ENCODE assay signal across 10 cellular contexts in the genomic region with DNA sequence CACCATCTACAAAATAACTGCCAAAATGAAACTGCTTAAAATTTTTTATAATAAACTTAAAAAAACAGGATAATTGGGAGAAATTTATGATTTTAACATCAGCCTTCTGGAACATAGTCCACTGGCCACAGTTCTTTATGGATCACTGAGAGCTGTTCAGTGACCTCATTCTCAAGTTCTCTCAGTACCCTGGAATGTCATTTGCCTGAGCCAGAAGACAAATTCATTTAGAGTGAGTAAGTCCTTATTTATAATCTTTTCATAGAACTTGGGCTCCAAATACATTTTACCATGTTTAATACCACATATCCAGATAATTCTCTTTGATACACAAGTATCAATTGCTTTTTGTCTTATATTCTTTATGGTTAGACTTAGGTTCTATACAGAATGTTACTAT.
DNase-seq lines count a peak whose midpoint lies in the region; ATAC-seq, FAIRE-seq and TF ChIP-seq lines count a peak whose summit lies in the region.
"Had no signal": no experiment of that assay in that cellular context is flagged by ENCODE, and none has a peak within 500 bp of the region (broad histone marks: within the 10 kb centered on the region; RNA-seq: fewer than 3 reads in every experiment).

No MANE protein-coding gene starts in this region.

- H3K4me3 ChIP-seq in fibroblast of lung (replicated peaks in 1 of 4; ENCODE audit: control extremely low read depth in 1 of 4, insufficient read depth in 1 of 4, low read depth in 3 of 4, low read length in 4 of 4): no peak overlapping the region
- H3K4me3 ChIP-seq in osteoblast (ENCODE audit: insufficient read depth, low read length): no peak overlapping the region
- H3K4me3 ChIP-seq: prostate gland had no signal

- H3K4me1 ChIP-seq in fibroblast of lung (ENCODE audit: control insufficient read depth, extremely low read depth, insufficient read depth, low read length) (peaks cover 17% of the 10 kb centered on the region), osteoblast (ENCODE audit: insufficient read depth, low read length) (peaks cover 19% of the 10 kb centered on the region)
- H3K4me1 ChIP-seq: prostate gland had no signal

- no peak for ATAC-seq in GM21390 (IDR thresholded peaks at IDR 0.05; ENCODE audit: unreplicated experiment)
- ATAC-seq: T-cell had no signal

- no peaks in the 10 kb centered on the region for H4K20me1 ChIP-seq in fibroblast of lung (ENCODE audit: control insufficient read depth, extremely low read depth, insufficient read depth, low read length)
- no peaks in the 10 kb centered on the region for H4K20me1 ChIP-seq in osteoblast (ENCODE audit: insufficient read depth, low read length)

- no peak overlapping the region for H2AFZ ChIP-seq in fibroblast of lung (ENCODE audit: low read length)
- H2AFZ ChIP-seq in osteoblast (ENCODE audit: low read length): no peak overlapping the region

- peak overlapping the region; percentile 40 for H3K4me2 ChIP-seq in fibroblast of lung (ENCODE audit: extremely low read depth, insufficient read depth, low read length)
- peak overlapping the region; percentile 45 for H3K4me2 ChIP-seq in osteoblast (ENCODE audit: insufficient read depth, low read length)

- H3K9ac ChIP-seq in fibroblast of lung (ENCODE audit: insufficient read depth, low read length): no peak overlapping the region

- no peaks in the 10 kb centered on the region for H3K36me3 ChIP-seq in fibroblast of lung (ENCODE audit: control insufficient read depth, insufficient read depth, low read length)
- H3K36me3 ChIP-seq in osteoblast (ENCODE audit: insufficient read depth, low read length): no peaks in the 10 kb centered on the region
- H3K36me3 ChIP-seq: prostate gland had no signal

- peak; percentile 95 for FAIRE-seq in RCC 7860 (lab: Jason Lieb, UNC)

- H3K27me3 ChIP-seq in fibroblast of lung (ENCODE audit: control insufficient read depth, insufficient read depth, low read length) (no peaks in the 10 kb centered on the region), osteoblast (ENCODE audit: insufficient read depth, low read length) (no peaks in the 10 kb centered on the region)

- no peaks in the 10 kb centered on the region for H3K9me3 ChIP-seq in fibroblast of lung (ENCODE audit: control insufficient read depth, insufficient read depth, low read depth, low read length)
- H3K9me3 ChIP-seq in osteoblast (ENCODE audit: low read depth, low read length): no peaks in the 10 kb centered on the region
- H3K9me3 ChIP-seq: prostate gland had no signal

- TF ChIP-seq CTCF in fibroblast of lung (conservative IDR thresholded peaks at IDR 0.05 in 1 of 2, IDR thresholded peaks at IDR 0.05 in 1 of 2; ENCODE audit: low read depth in 1 of 2, low read length in 2 of 2) (no peak), osteoblast (IDR thresholded peaks at IDR 0.05; ENCODE audit: extremely low read depth, low read depth, low read length) (no peak)

- in situ Hi-C loops in ACHN (cut with HindIII; ENCODE audit: low pct_ligation_motif_present, low pct_unique_long_range_greater_than_20kb, low sequenced_read_pairs): no loop called here

- H3K27ac ChIP-seq in fibroblast of lung (ENCODE audit: insufficient read depth, low read length): peak overlapping the region; percentile 85
- peak overlapping the region; percentile 91 for H3K27ac ChIP-seq in osteoblast (ENCODE audit: low read depth, low read length)

- H3K79me2 ChIP-seq in fibroblast of lung (ENCODE audit: control insufficient read depth, insufficient read depth, low read length): no peaks in the 10 kb centered on the region
- no peaks in the 10 kb centered on the region for H3K79me2 ChIP-seq in osteoblast (ENCODE audit: insufficient read depth, low read length)

- DNase-seq in ACHN (peak; percentile 86), RCC 7860 (ENCODE audit: low spot score) (peak; percentile 80), fibroblast of lung (ENCODE audit: low read depth in 2 of 2) (peak; percentile 91 to 97), osteoblast (ENCODE audit: insufficient read length, low spot score, missing footprints) (no peak), iPS-NIHi11 (ENCODE audit: low spot score) (no peak), NK-92 (lab: John Stamatoyannopoulos, UW; ENCODE audit: unreplicated experiment) (no peak), NCI-H2227 treated with DMSO at 0.1 percent for 48 hours (lab: John Stamatoyannopoulos, UW) (no peak)
- DNase-seq: T-cell had no signal

Comparison
In these comparisons a context has a peak if more than half of its experiments do, and no peak if none do; other contexts are left out.
1. DNase-seq: peak in ACHN (single experiment), RCC 7860 (single experiment) and fibroblast of lung (2 of 2); none in osteoblast (single experiment), iPS-NIHi11 (single experiment), NK-92 (single experiment) and NCI-H2227 treated with DMSO at 0.1 percent for 48 hours (single experiment).